ENCODE assay signal across 8 cellular contexts in genomic region chr19:33301011-33301899, GRCh38. TPM values are rescaled to one million over a fixed set of nuclear protein-coding genes. Genes with fewer than 3 reads are reported as not detected.
DNase-seq lines count a peak whose midpoint lies in the region; ATAC-seq lines count a peak whose summit lies in the region.

No MANE protein-coding gene starts in this region.

- peak overlapping the region; percentile 21 to 30 for H3K4me3 ChIP-seq in aorta (ENCODE audit: low read length in 2 of 2)

- ATAC-seq in left ventricle myocardium superior (no peak), aorta (ENCODE audit: low FRiP score) (no peak), GM19463 (IDR thresholded peaks at IDR 0.05; ENCODE audit: unreplicated experiment) (no peak)

- H3K36me3 ChIP-seq in aorta (ENCODE audit: control insufficient read depth in 1 of 2, insufficient read depth in 2 of 2, low read length in 1 of 2): no peaks in the 10 kb centered on the region

- H3K27ac ChIP-seq in aorta (ENCODE audit: low read depth in 1 of 2, low read length in 2 of 2): no peak overlapping the region

- no peaks in the 10 kb centered on the region for H3K9me3 ChIP-seq in aorta (ENCODE audit: control insufficient read depth, low read length)

- no peaks in the 10 kb centered on the region for H3K27me3 ChIP-seq in aorta (ENCODE audit: control insufficient read depth in 1 of 2, insufficient read depth in 2 of 2, low read length in 1 of 2)

- intact Hi-C loops in cardiac septum (cut with DNase I): loop anchor here (5.0 kb wide), 2 partner anchors 91 to 106 kb away; no protein-coding TSS in a partner anchor
- intact Hi-C loops in left ventricle myocardium superior (cut with micrococcal nuclease): no loop called here
- intact Hi-C loops in aorta (cut with DNase I): loop anchor here in 1 of 2 donors (5.0 kb wide), 2 partner anchors 76 to 106 kb away; no protein-coding TSS in a partner anchor

- 1% methylated on average over 63 to 95 of the region's 95 CpGs for WGBS in aorta, 2 donors

- H3K4me1 ChIP-seq in aorta (ENCODE audit: control insufficient read depth in 1 of 2, insufficient read depth in 2 of 2, low read length in 2 of 2): no peaks in the 10 kb centered on the region

- DNase-seq in cardiac septum (ENCODE audit: low spot score): peak; percentile 72
- no peak for DNase-seq in left ventricle myocardium superior
- peak; percentile 63 for DNase-seq in ecto neural progenitor cell (ENCODE audit: low spot score)
- DNase-seq in myocyte (ENCODE audit: low read depth): peak; percentile 49
- DNase-seq in aorta: no peak
- DNase-seq in NCI-H524 treated with DMSO at 0.1 percent for 48 hours (lab: John Stamatoyannopoulos, UW): no peak
- DNase-seq in NAMALWA (ENCODE audit: low spot score): no peak

RNA-seq across cellular contexts. Expression of gene CEBPA, which starts 1.1 kb away (rescaled TPM):
- total RNA-seq in cardiac septum (2.3 TPM), left ventricle myocardium superior (2.4 TPM), myocyte (0.86 and 1.6 TPM in 2 replicates), aorta (10 to 100 TPM in 1 of 2 donors, 1 to 10 TPM in 1; 6.1 to 10.3 TPM)
- polyA plus RNA-seq in myocyte (2012): 0.13 TPM
- 10 to 100 TPM in 1 of 2 donors, 1 to 10 TPM in 1; 1.0 to 14.3 TPM for polyA plus RNA-seq in aorta

Comparison
In these comparisons a context has a peak if more than half of its experiments do, and no peak if none do; other contexts are left out.
1. DNase-seq: peak in cardiac septum (single experiment), ecto neural progenitor cell (single experiment) and myocyte (single experiment); none in left ventricle myocardium superior (single experiment), aorta (0 of 2), NCI-H524 treated with DMSO at 0.1 percent for 48 hours (single experiment) and NAMALWA (single experiment).